Comparison of ENCODE assay signal across 9 cellular contexts in genomic region chr20:41140226-41141133, GRCh38. TPM values are rescaled to one million over a fixed set of nuclear protein-coding genes. Genes with fewer than 3 reads are reported as not detected.
A peak's percentile ranks its signal among the peaks of the same experiment; 100 is the strongest.
DNase-seq lines count a peak whose midpoint lies in the region; ATAC-seq, FAIRE-seq and TF ChIP-seq lines count a peak whose summit lies in the region.
"Had no signal": no experiment of that assay in that cellular context is flagged by ENCODE, and none has a peak within 500 bp of the region (broad histone marks: within the 10 kb centered on the region; RNA-seq: fewer than 3 reads in every experiment).

No MANE protein-coding gene starts in this region.

- H3K36me3 ChIP-seq in K562 (ENCODE audit: control insufficient read depth, insufficient read depth, low read length) (peaks cover 19% of the 10 kb centered on the region; the same call in 2 of the 3 replicates), mesodermal cell (ENCODE audit: control insufficient read depth, insufficient read depth, low read length) (peaks cover 46% of the 10 kb centered on the region), tibial nerve (peaks cover 0 to 8% (median 0%) of the 10 kb centered on the region in 3 donors)

- intact Hi-C loops in K562 (cut with micrococcal nuclease) = no loop called here

- no peak for TF ChIP-seq RAD21 in K562 (CRISPR knock-in tag; conservative IDR thresholded peaks at IDR 0.05 in 1 of 2, IDR thresholded peaks at IDR 0.05 in 1 of 2)

- no peak overlapping the region for H3K4me3 ChIP-seq in K562
- H3K4me3 ChIP-seq in mesodermal cell (ENCODE audit: extremely low read depth, insufficient read depth, low read length, poor library complexity, severe bottlenecking) = no peak overlapping the region
- H3K4me3 ChIP-seq in tibial nerve = peak overlapping the region in 1 of 4 donors; percentile 78

- H3K4me1 ChIP-seq in K562 (replicated peaks in 1 of 2; ENCODE audit: control insufficient read depth in 2 of 2, insufficient read depth in 2 of 2, low read length in 2 of 2) = peaks cover 35 to 49% of the 10 kb centered on the region in 2 experiments
- peaks cover 40% of the 10 kb centered on the region for H3K4me1 ChIP-seq in mesodermal cell (ENCODE audit: control insufficient read depth, insufficient read depth, low read length, poor library complexity, severe bottlenecking)
- H3K4me1 ChIP-seq in tibial nerve = peaks cover 0 to 84% (median 51%) of the 10 kb centered on the region in 4 donors

- peak overlapping the region; percentile 31 to 84; a peak in 2 of 4 replicates for H3K9ac ChIP-seq in K562 (ENCODE audit: insufficient read depth in 1 of 2, low read depth in 2 of 2, low read length in 2 of 2)

- CTCF ChIA-PET in K562 (lab: Yijun Ruan, JAX; ENCODE audit: low intra/inter-chr PET ratio) = no interaction called here

- H3K79me2 ChIP-seq in K562 (ENCODE audit: control insufficient read depth, insufficient read depth, low read length) = peaks cover 77% of the 10 kb centered on the region

- TF ChIP-seq CTCF in K562 (IDR thresholded peaks at IDR 0.05 in 2 of 3, conservative IDR thresholded peaks at IDR 0.05 in 1 of 3; ENCODE audit: insufficient read depth in 2 of 3, low read depth in 1 of 3, low read length in 3 of 3) (no peak), tibial nerve (IDR thresholded peaks at IDR 0.05) (no peak)

- TF ChIP-seq POLR2A in K562 (conservative IDR thresholded peaks at IDR 0.05) (no peak), tibial nerve (IDR thresholded peaks at IDR 0.05) (no peak)

- no peak for TF ChIP-seq EP300 in K562 (IDR thresholded peaks at IDR 0.05; ENCODE audit: low read length)
- no peak for TF ChIP-seq EP300 in tibial nerve (IDR thresholded peaks at IDR 0.05)

- peaks cover 22% of the 10 kb centered on the region for H4K20me1 ChIP-seq in K562 (replicated peaks; ENCODE audit: control insufficient read depth, insufficient read depth, low read length)

- H2AFZ ChIP-seq in K562 (ENCODE audit: low read depth, low read length) = no peak overlapping the region

- H3K27me3 ChIP-seq in K562 (ENCODE audit: control insufficient read depth in 2 of 2, insufficient read depth in 2 of 2, low read length in 2 of 2) = no peaks in the 10 kb centered on the region
- no peaks in the 10 kb centered on the region for H3K27me3 ChIP-seq in tibial nerve

- POLR2A ChIA-PET in K562 (lab: Yijun Ruan, JAX) = no interaction called here

- peak; percentile 32 for DNase-seq in activated naive CD4-positive, alpha-beta T cell treated with Interleukin-2 at 50 U/mL for 16 hours
- no peak for DNase-seq in activated naive CD4-positive, alpha-beta T cell (lab: John Stamatoyannopoulos, UW)
- DNase-seq in K562 (ENCODE audit: extremely low read depth in 1 of 4, low spot score in 3 of 4) (no peak), tibial nerve (ENCODE audit: low spot score in 2 of 2) (no peak), left lobe of liver (ENCODE audit: low spot score) (no peak)

- no peak for ATAC-seq in K562
- ATAC-seq in GM21825 (IDR thresholded peaks at IDR 0.05; ENCODE audit: unreplicated experiment) = no peak
- no peak for ATAC-seq in left lobe of liver
- no peak for ATAC-seq in GM21528 (IDR thresholded peaks at IDR 0.05; ENCODE audit: low FRiP score, unreplicated experiment)

- no peak overlapping the region for H3K4me2 ChIP-seq in K562 (ENCODE audit: insufficient read depth, low read length)

- no peaks in the 10 kb centered on the region for H3K9me1 ChIP-seq in K562 (ENCODE audit: control insufficient read depth, insufficient read depth, low read length)

- H3K9me3 ChIP-seq in K562 (replicated peaks; ENCODE audit: control insufficient read depth, insufficient read depth, low read depth, low read length) = no peaks in the 10 kb centered on the region
- H3K9me3 ChIP-seq in mesodermal cell (ENCODE audit: control insufficient read depth, low read length) = no peaks in the 10 kb centered on the region
- H3K9me3 ChIP-seq in tibial nerve = no peaks in the 10 kb centered on the region

- WGBS in K562 (ENCODE audit: insufficient coverage, low coverage, missing lambda C conversion rate) = 68% methylated on average over 10 of the region's 10 CpGs
- WGBS in mesodermal cell (ENCODE audit: insufficient coverage in 2 of 2), 2 experiments = 79 to 89% methylated on average over 9 to 10 of the region's 10 CpGs
- 59 to 61% methylated on average over 10 of the region's 10 CpGs for WGBS in tibial nerve, 2 donors

- H3K27ac ChIP-seq in K562 (ENCODE audit: extremely low read depth, low read depth, low read length) = no peak overlapping the region
- H3K27ac ChIP-seq in mesodermal cell (ENCODE audit: low read depth, low read length, severe bottlenecking) = peak overlapping the region; percentile 52
- peak overlapping the region; percentile 45 to 100 (median 96) for H3K27ac ChIP-seq in tibial nerve

- peak; percentile 72 for FAIRE-seq in K562 (lab: Jason Lieb, UNC)
- FAIRE-seq: GM18507 had no signal

- in situ Hi-C loops in K562 (cut with MboI) = no loop called here

- no TSS peak for BruUV-seq in K562 (replicated peaks; lab: Mats Ljungman, UMichigan)

TF ChIP-seq in K562, 482 proteins besides CTCF, POLR2A, EP300 and RAD21:
- TF ChIP-seq ARID3B (CRISPR knock-in tag; IDR thresholded peaks at IDR 0.05; ENCODE audit: borderline replicate concordance) = no peak
- TF ChIP-seq DDX20 (tag; IDR thresholded peaks at IDR 0.05; ENCODE audit: low read depth) = no peak
- no peak for TF ChIP-seq HLTF (IDR thresholded peaks at IDR 0.05)
- TF ChIP-seq ZNF134 (CRISPR knock-in tag; conservative IDR thresholded peaks at IDR 0.05) = no peak
- no peak for TF ChIP-seq ZNF699 (CRISPR knock-in tag; IDR thresholded peaks at IDR 0.05; ENCODE audit: insufficient replicate concordance)
- TF ChIP-seq ZNF436 (CRISPR knock-in tag; IDR thresholded peaks at IDR 0.05) = no peak
- no peak for TF ChIP-seq RBFOX2 (IDR thresholded peaks at IDR 0.05; ENCODE audit: low read depth, low read length)
- TF ChIP-seq MNT (conservative IDR thresholded peaks at IDR 0.05) = no peak
- no peak for TF ChIP-seq ZFP30 (CRISPR knock-in tag; IDR thresholded peaks at IDR 0.05; ENCODE audit: borderline replicate concordance)

RNA-seq across cellular contexts. Expression of gene PLCG1, which starts 3.1 kb away (rescaled TPM):
- total RNA-seq in K562 (2011; cell fraction: chromatin; rRNA removed; ENCODE audit: low replicate concordance) = 213 and 380 TPM in 2 replicates
- 184 and 191 TPM in 2 replicates for total RNA-seq in K562 (2011; cell fraction: nucleolus; rRNA removed)
- 147 and 176 TPM in 2 replicates for total RNA-seq in K562 (2011; cell fraction: nucleoplasm; rRNA removed)
- total RNA-seq in K562 (2014; rRNA removed) (34.8 and 38.7 TPM in 2 replicates), K562 (2014; rRNA removed; fragmentation: Illumina TruSeq; extraction: Trizol) (15.2 and 23.7 TPM in 2 replicates), K562 (2015; rRNA removed; fragmentation: Illumina TruSeq; extraction: Trizol) (32.5 and 33.3 TPM in 2 replicates), K562 (2021) (48.2 and 67.0 TPM in 2 replicates), tibial nerve (100 to 1,000 TPM; 127 to 165 (median 144) TPM), left lobe of liver (17.5 TPM)
- polyA plus RNA-seq in K562 (2011; rRNA removed) (34.9 and 50.1 TPM in 2 replicates), K562 (2014; fragmentation: Illumina TruSeq; extraction: Trizol) (44.1 and 44.6 TPM in 2 replicates), K562 (2014; fragmentation: Nextera tagmentation; extraction: Ambion mirVana) (1 to 10 TPM; 1.7 to 2.2 TPM), K562 (2014; rRNA removed) (41.4 and 52.9 TPM in 2 replicates)
- 29.1 and 35.8 TPM in 2 replicates for polyA plus RNA-seq in K562 (2011; cell fraction: cytosol; rRNA removed)
- 231 and 271 TPM in 2 replicates for polyA plus RNA-seq in K562 (2011; cell fraction: nucleus; rRNA removed)
- 31.2 and 36.7 TPM in 2 replicates for polyA plus RNA-seq in K562 (2012)
- 32.4 and 38.5 TPM in 2 replicates for polyA minus RNA-seq in K562 (2011; rRNA and poly(A)+ RNA removed)
- polyA minus RNA-seq in K562 (2011; cell fraction: cytosol; rRNA and poly(A)+ RNA removed) = 38.3 and 50.8 TPM in 2 replicates
- polyA minus RNA-seq in K562 (2011; cell fraction: nucleus; rRNA and poly(A)+ RNA removed) = 61.9 and 82.2 TPM in 2 replicates
- 158 TPM for polyA plus RNA-seq in mesodermal cell (2013, experiment 1 of 2)
- polyA plus RNA-seq in mesodermal cell (2013, experiment 2 of 2) = 125 TPM
